Comparison of ENCODE assay signal across 1 cellular context in the genomic region with DNA sequence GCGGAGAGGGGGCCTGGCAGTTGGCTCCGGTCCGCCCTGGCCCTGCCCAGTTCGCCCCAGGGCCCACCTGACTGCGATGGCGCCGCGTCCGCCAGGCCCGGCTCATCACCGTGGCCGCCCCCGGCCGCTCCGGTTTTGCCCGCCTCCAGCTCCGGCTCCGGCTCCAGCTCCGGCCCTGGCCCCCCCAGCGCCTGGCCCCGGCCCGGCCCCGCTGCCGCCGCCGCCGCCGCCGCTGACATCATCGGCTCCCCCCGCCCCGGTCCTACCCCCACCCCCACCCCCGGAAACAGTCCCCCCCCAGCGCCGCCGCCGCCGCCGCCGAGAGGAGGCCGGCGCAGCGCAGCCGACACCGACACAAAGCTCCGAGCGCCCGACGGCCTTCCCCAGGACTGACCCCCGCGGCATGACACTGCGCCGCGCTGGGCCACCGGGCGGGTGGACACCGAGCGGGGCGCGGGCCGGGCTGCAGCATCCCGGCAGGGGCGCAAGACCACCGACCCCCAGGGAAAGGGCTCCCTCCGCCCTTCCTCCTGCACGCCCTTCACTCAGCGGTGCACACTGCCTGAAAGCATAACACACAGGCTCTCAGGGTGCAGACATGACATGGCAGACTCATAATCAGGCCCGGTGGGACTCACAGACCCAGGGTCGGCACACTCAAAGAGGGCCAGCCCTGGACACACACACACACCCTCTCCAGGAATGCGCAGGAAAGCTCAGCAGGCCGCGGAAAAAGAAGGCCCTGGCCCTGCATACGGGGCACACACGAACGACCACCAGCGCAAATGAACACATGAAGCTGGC.
TF ChIP-seq lines count a peak whose summit lies in the region.

TSS of gene ZBTB4 (minus strand) at position 243 of the 804 bp plus-strand sequence. CDS start 12,830 bp downstream, outside the sequence.

TF ChIP-seq in HepG2, 621 proteins besides CTCF, POLR2A, EP300 and RAD21 (continued from another document and continues in another):
- TF ChIP-seq, protein P1, sequence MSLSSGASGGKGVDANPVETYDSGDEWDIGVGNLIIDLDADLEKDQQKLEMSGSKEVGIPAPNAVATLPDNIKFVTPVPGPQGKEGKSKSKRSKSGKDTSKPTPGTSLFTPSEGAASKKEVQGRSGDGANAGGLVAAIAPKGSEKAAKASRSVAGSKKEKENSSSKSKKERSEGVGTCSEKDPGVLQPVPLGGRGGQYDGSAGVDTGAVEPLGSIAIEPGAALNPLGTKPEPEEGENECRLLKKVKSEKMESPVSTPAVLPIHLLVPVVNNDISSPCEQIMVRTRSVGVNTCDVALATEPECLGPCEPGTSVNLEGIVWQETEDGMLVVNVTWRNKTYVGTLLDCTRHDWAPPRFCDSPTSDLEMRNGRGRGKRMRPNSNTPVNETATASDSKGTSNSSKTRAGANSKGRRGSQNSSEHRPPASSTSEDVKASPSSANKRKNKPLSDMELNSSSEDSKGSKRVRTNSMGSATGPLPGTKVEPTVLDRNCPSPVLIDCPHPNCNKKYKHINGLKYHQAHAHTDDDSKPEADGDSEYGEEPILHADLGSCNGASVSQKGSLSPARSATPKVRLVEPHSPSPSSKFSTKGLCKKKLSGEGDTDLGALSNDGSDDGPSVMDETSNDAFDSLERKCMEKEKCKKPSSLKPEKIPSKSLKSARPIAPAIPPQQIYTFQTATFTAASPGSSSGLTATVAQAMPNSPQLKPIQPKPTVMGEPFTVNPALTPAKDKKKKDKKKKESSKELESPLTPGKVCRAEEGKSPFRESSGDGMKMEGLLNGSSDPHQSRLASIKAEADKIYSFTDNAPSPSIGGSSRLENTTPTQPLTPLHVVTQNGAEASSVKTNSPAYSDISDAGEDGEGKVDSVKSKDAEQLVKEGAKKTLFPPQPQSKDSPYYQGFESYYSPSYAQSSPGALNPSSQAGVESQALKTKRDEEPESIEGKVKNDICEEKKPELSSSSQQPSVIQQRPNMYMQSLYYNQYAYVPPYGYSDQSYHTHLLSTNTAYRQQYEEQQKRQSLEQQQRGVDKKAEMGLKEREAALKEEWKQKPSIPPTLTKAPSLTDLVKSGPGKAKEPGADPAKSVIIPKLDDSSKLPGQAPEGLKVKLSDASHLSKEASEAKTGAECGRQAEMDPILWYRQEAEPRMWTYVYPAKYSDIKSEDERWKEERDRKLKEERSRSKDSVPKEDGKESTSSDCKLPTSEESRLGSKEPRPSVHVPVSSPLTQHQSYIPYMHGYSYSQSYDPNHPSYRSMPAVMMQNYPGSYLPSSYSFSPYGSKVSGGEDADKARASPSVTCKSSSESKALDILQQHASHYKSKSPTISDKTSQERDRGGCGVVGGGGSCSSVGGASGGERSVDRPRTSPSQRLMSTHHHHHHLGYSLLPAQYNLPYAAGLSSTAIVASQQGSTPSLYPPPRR (CRISPR knock-in tag; IDR thresholded peaks at IDR 0.05; ENCODE audit: borderline replicate concordance): 0 out of 2 replicates have a peak, but pooled peaks have one; percentile 25
- TF ChIP-seq TMF1 (CRISPR knock-in tag; IDR thresholded peaks at IDR 0.05; ENCODE audit: low read depth): no peak
- TF ChIP-seq ZNF441 (CRISPR knock-in tag; IDR thresholded peaks at IDR 0.05; ENCODE audit: borderline replicate concordance): no peak
- peak; percentile 55; the same call in 1 of the 2 replicates for TF ChIP-seq DMAP1 (CRISPR knock-in tag; IDR thresholded peaks at IDR 0.05)
- peak; percentile 33 for TF ChIP-seq ASH2L (IDR thresholded peaks at IDR 0.05; ENCODE audit: insufficient read length, low read depth, low read length)
- no peak for TF ChIP-seq ZBTB37 (CRISPR knock-in tag; IDR thresholded peaks at IDR 0.05)
- peak; percentile 69; the same call in 1 of the 2 replicates for TF ChIP-seq ZNF788 (CRISPR knock-in tag; IDR thresholded peaks at IDR 0.05; ENCODE audit: borderline replicate concordance)
- TF ChIP-seq ZNF235 (CRISPR knock-in tag; IDR thresholded peaks at IDR 0.05; ENCODE audit: borderline replicate concordance): peak; percentile 73; the same call in 1 of the 2 replicates
- no peak for TF ChIP-seq ARNT (IDR thresholded peaks at IDR 0.05)
- TF ChIP-seq, protein P2, sequence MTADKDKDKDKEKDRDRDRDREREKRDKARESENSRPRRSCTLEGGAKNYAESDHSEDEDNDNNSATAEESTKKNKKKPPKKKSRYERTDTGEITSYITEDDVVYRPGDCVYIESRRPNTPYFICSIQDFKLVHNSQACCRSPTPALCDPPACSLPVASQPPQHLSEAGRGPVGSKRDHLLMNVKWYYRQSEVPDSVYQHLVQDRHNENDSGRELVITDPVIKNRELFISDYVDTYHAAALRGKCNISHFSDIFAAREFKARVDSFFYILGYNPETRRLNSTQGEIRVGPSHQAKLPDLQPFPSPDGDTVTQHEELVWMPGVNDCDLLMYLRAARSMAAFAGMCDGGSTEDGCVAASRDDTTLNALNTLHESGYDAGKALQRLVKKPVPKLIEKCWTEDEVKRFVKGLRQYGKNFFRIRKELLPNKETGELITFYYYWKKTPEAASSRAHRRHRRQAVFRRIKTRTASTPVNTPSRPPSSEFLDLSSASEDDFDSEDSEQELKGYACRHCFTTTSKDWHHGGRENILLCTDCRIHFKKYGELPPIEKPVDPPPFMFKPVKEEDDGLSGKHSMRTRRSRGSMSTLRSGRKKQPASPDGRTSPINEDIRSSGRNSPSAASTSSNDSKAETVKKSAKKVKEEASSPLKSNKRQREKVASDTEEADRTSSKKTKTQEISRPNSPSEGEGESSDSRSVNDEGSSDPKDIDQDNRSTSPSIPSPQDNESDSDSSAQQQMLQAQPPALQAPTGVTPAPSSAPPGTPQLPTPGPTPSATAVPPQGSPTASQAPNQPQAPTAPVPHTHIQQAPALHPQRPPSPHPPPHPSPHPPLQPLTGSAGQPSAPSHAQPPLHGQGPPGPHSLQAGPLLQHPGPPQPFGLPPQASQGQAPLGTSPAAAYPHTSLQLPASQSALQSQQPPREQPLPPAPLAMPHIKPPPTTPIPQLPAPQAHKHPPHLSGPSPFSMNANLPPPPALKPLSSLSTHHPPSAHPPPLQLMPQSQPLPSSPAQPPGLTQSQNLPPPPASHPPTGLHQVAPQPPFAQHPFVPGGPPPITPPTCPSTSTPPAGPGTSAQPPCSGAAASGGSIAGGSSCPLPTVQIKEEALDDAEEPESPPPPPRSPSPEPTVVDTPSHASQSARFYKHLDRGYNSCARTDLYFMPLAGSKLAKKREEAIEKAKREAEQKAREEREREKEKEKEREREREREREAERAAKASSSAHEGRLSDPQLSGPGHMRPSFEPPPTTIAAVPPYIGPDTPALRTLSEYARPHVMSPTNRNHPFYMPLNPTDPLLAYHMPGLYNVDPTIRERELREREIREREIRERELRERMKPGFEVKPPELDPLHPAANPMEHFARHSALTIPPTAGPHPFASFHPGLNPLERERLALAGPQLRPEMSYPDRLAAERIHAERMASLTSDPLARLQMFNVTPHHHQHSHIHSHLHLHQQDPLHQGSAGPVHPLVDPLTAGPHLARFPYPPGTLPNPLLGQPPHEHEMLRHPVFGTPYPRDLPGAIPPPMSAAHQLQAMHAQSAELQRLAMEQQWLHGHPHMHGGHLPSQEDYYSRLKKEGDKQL (CRISPR knock-in tag; IDR thresholded peaks at IDR 0.05; ENCODE audit: low read depth): 0 out of 2 replicates have a peak, but pooled peaks have one; percentile 25
- TF ChIP-seq CERS6 (CRISPR knock-in tag; IDR thresholded peaks at IDR 0.05): no peak
- no peak for TF ChIP-seq ZNF672 (CRISPR knock-in tag; IDR thresholded peaks at IDR 0.05)
- no peak for TF ChIP-seq ZNF317 (CRISPR knock-in tag; IDR thresholded peaks at IDR 0.05)
- TF ChIP-seq ZNF740 (CRISPR knock-in tag; IDR thresholded peaks at IDR 0.05): peak; percentile 49; the same call in 1 of the 2 replicates
- TF ChIP-seq NFKBIZ (CRISPR knock-in tag; IDR thresholded peaks at IDR 0.05): no peak
- no peak for TF ChIP-seq PAF1 (CRISPR knock-in tag; IDR thresholded peaks at IDR 0.05)
- TF ChIP-seq ZIK1 (CRISPR knock-in tag; IDR thresholded peaks at IDR 0.05; ENCODE audit: borderline replicate concordance, low read depth): no peak
- TF ChIP-seq, protein P3, sequence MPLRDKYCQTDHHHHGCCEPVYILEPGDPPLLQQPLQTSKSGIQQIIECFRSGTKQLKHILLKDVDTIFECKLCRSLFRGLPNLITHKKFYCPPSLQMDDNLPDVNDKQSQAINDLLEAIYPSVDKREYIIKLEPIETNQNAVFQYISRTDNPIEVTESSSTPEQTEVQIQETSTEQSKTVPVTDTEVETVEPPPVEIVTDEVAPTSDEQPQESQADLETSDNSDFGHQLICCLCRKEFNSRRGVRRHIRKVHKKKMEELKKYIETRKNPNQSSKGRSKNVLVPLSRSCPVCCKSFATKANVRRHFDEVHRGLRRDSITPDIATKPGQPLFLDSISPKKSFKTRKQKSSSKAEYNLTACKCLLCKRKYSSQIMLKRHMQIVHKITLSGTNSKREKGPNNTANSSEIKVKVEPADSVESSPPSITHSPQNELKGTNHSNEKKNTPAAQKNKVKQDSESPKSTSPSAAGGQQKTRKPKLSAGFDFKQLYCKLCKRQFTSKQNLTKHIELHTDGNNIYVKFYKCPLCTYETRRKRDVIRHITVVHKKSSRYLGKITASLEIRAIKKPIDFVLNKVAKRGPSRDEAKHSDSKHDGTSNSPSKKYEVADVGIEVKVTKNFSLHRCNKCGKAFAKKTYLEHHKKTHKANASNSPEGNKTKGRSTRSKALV (CRISPR knock-in tag; IDR thresholded peaks at IDR 0.05): no peak
- TF ChIP-seq MIER2 (CRISPR knock-in tag; IDR thresholded peaks at IDR 0.05): no peak
- TF ChIP-seq HMG20A (CRISPR knock-in tag; IDR thresholded peaks at IDR 0.05; ENCODE audit: borderline replicate concordance): no peak
- TF ChIP-seq, protein P4, sequence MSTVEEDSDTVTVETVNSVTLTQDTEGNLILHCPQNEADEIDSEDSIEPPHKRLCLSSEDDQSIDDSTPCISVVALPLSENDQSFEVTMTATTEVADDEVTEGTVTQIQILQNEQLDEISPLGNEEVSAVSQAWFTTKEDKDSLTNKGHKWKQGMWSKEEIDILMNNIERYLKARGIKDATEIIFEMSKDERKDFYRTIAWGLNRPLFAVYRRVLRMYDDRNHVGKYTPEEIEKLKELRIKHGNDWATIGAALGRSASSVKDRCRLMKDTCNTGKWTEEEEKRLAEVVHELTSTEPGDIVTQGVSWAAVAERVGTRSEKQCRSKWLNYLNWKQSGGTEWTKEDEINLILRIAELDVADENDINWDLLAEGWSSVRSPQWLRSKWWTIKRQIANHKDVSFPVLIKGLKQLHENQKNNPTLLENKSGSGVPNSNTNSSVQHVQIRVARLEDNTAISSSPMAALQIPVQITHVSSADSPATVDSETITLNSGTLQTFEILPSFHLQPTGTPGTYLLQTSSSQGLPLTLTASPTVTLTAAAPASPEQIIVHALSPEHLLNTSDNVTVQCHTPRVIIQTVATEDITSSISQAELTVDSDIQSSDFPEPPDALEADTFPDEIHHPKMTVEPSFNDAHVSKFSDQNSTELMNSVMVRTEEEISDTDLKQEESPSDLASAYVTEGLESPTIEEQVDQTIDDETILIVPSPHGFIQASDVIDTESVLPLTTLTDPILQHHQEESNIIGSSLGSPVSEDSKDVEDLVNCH (CRISPR knock-in tag; IDR thresholded peaks at IDR 0.05): no peak
- 0 out of 2 replicates have a peak, but pooled peaks have one; percentile 18 for TF ChIP-seq SP4 (CRISPR knock-in tag; IDR thresholded peaks at IDR 0.05)
- TF ChIP-seq SALL1 (CRISPR knock-in tag; IDR thresholded peaks at IDR 0.05): peak; percentile 67
- no peak for TF ChIP-seq ZNF556 (CRISPR knock-in tag; IDR thresholded peaks at IDR 0.05; ENCODE audit: borderline replicate concordance)
- peak; percentile 54; the same call in 1 of the 2 replicates for TF ChIP-seq ZSCAN21 (CRISPR knock-in tag; IDR thresholded peaks at IDR 0.05; ENCODE audit: borderline replicate concordance)
- peak; percentile 52 for TF ChIP-seq ZFY (CRISPR knock-in tag; IDR thresholded peaks at IDR 0.05)
- TF ChIP-seq, protein P5, sequence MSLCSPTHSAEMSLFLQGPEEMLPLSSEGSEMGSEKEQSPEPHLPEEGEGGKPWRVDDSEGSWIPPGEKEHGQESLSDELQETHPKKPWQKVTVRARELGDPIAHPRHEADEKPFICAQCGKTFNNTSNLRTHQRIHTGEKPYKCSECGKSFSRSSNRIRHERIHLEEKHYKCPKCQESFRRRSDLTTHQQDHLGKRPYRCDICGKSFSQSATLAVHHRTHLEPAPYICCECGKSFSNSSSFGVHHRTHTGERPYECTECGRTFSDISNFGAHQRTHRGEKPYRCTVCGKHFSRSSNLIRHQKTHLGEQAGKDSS (CRISPR knock-in tag; IDR thresholded peaks at IDR 0.05; ENCODE audit: borderline replicate concordance, low read depth): peak; percentile 19; the same call in 1 of the 2 replicates
- TF ChIP-seq WIZ (CRISPR knock-in tag; IDR thresholded peaks at IDR 0.05): 0 out of 2 replicates have a peak, but pooled peaks have one; percentile 27
- TF ChIP-seq ZNF558 (CRISPR knock-in tag; IDR thresholded peaks at IDR 0.05; ENCODE audit: borderline replicate concordance): no peak
- no peak for TF ChIP-seq HIVEP1 (CRISPR knock-in tag; IDR thresholded peaks at IDR 0.05)
- TF ChIP-seq, protein P6, sequence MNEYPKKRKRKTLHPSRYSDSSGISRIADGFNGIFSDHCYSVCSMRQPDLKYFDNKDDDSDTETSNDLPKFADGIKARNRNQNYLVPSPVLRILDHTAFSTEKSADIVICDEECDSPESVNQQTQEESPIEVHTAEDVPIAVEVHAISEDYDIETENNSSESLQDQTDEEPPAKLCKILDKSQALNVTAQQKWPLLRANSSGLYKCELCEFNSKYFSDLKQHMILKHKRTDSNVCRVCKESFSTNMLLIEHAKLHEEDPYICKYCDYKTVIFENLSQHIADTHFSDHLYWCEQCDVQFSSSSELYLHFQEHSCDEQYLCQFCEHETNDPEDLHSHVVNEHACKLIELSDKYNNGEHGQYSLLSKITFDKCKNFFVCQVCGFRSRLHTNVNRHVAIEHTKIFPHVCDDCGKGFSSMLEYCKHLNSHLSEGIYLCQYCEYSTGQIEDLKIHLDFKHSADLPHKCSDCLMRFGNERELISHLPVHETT (CRISPR knock-in tag; conservative IDR thresholded peaks at IDR 0.05): 0 out of 2 replicates have a peak, but pooled peaks have one; percentile 23
- no peak for TF ChIP-seq TEAD2 (CRISPR knock-in tag; IDR thresholded peaks at IDR 0.05)
- peak; percentile 30; the same call in 1 of the 2 replicates for TF ChIP-seq TCF7 (IDR thresholded peaks at IDR 0.05; ENCODE audit: low read depth)
- no peak for TF ChIP-seq ZNF883 (CRISPR knock-in tag; IDR thresholded peaks at IDR 0.05; ENCODE audit: not compliant biosample characterization)
